11 cellular contexts compared by ENCODE assay signal in genomic region chr6:100573169-100573568, GRCh38.
DNase-seq lines count a peak whose midpoint lies in the region; ATAC-seq and TF ChIP-seq lines count a peak whose summit lies in the region.
"Had no signal": no experiment of that assay in that cellular context is flagged by ENCODE, and none has a peak within 500 bp of the region (broad histone marks: within the 10 kb centered on the region; RNA-seq: fewer than 3 reads in every experiment).

No MANE protein-coding gene starts in this region.

- CTCF ChIA-PET in HEK293T (lab: Yijun Ruan, JAX) = no interaction called here

- H3K4me1 Mint-ChIP-seq in endodermal cell (no peaks in the 10 kb centered on the region), osteocyte (ENCODE audit: unreplicated experiment) (peaks cover 3% of the 10 kb centered on the region)

- TF ChIP-seq CTCF in GM12865 (IDR thresholded peaks at IDR 0.05; ENCODE audit: insufficient read depth, low read depth, low read length, missing control alignments) (peak; percentile 1), endodermal cell (conservative IDR thresholded peaks at IDR 0.05) (peak; percentile 79), osteocyte (IDR thresholded peaks at IDR 0.05) (peak; percentile 53)

- no peaks in the 10 kb centered on the region for H3K4me1 ChIP-seq in endodermal cell (ENCODE audit: control insufficient read depth, insufficient read depth, low read length)

- H3K36me3 Mint-ChIP-seq in endodermal cell (ENCODE audit: low read depth) (peaks cover 13% of the 10 kb centered on the region), osteocyte (ENCODE audit: unreplicated experiment) (peaks cover 25% of the 10 kb centered on the region)

- peaks cover 7% of the 10 kb centered on the region for H3K36me3 ChIP-seq in endodermal cell (ENCODE audit: control insufficient read depth, insufficient read depth, low read length)

- H3K9me3 Mint-ChIP-seq in endodermal cell = no peaks in the 10 kb centered on the region
- H3K9me3 Mint-ChIP-seq in osteocyte (ENCODE audit: unreplicated experiment) = no peaks in the 10 kb centered on the region

- H3K4me3 Mint-ChIP-seq in endodermal cell (no peak overlapping the region), osteocyte (ENCODE audit: unreplicated experiment) (no peak overlapping the region)

- H3K27me3 Mint-ChIP-seq in endodermal cell (ENCODE audit: insufficient read depth) = no peaks in the 10 kb centered on the region
- H3K27me3 Mint-ChIP-seq in osteocyte (ENCODE audit: unreplicated experiment) = no peaks in the 10 kb centered on the region

- DNase-seq in GM12865 (ENCODE audit: low read depth) (peak; percentile 5), NCI-H226 (peak; percentile 7), endodermal cell (no peak), osteocyte (ENCODE audit: extremely low spot score, unreplicated experiment) (no peak), G401 (ENCODE audit: low spot score) (no peak), left cardiac atrium (no peak), HEK293T (ENCODE audit: extremely low spot score) (no peak), DMS153 (lab: John Stamatoyannopoulos, UW) (no peak)
- DNase-seq: anterior cingulate cortex, mucosa of descending colon, T-helper 2 cell had no signal

- no peaks in the 10 kb centered on the region for H3K27me3 ChIP-seq in endodermal cell (ENCODE audit: control insufficient read depth, insufficient read depth, low read length, poor library complexity, severe bottlenecking)

- in situ Hi-C loops in G401 (cut with HindIII; ENCODE audit: low sequenced_read_pairs) = no loop called here

- ATAC-seq in left cardiac atrium = no peak
- ATAC-seq: mucosa of descending colon had no signal

- H3K4me3 ChIP-seq in GM12865 (ENCODE audit: low read depth, low read length) = no peak overlapping the region
- no peak overlapping the region for H3K4me3 ChIP-seq in endodermal cell (ENCODE audit: low read length)
- H3K4me3 ChIP-seq: mucosa of descending colon had no signal

- H3K9me3 ChIP-seq in endodermal cell (ENCODE audit: control insufficient read depth, low read length) = no peaks in the 10 kb centered on the region
- H3K9me3 ChIP-seq: mucosa of descending colon had no signal

- H3K27ac Mint-ChIP-seq in endodermal cell (no peak overlapping the region), osteocyte (ENCODE audit: unreplicated experiment) (peak overlapping the region; percentile 16)

- H3K9ac ChIP-seq in endodermal cell (ENCODE audit: extremely low read depth, low read length, poor library complexity, severe bottlenecking) = no peak overlapping the region

- H3K27ac ChIP-seq in endodermal cell (ENCODE audit: low read depth, low read length) = no peak overlapping the region

- intact Hi-C loops in left cardiac atrium (cut with DNase I) = no loop called here

- POLR2A ChIA-PET in HEK293T (lab: Yijun Ruan, JAX) = no interaction called here

TF ChIP-seq in HEK293T, 16 proteins besides CTCF, POLR2A, EP300 and RAD21:
- TF ChIP-seq ZNF384 (IDR thresholded peaks at IDR 0.05) (no peak), L3MBTL2 (conservative IDR thresholded peaks at IDR 0.05) (no peak), PKNOX1 (IDR thresholded peaks at IDR 0.05) (no peak), TARDBP (IDR thresholded peaks at IDR 0.05) (no peak)

Comparison
In these comparisons a context has a peak if more than half of its experiments do, and no peak if none do; other contexts are left out.
1. DNase-seq: peak in GM12865 (single experiment) and NCI-H226 (single experiment); none in endodermal cell (single experiment), osteocyte (single experiment), G401 (single experiment), left cardiac atrium (single experiment), HEK293T (single experiment) and DMS153 (single experiment).
2. CTCF ChIP-seq: peak in every context shown above with its lines; median percentile 79 in endodermal cell; 53 in osteocyte; 1 in GM12865.